8 cellular contexts compared by ENCODE assay signal in genomic region chr1:89286549-89287181, GRCh38. TPM values are rescaled to one million over a fixed set of nuclear protein-coding genes. Genes with fewer than 3 reads are reported as not detected.
A peak's percentile ranks its signal among the peaks of the same experiment; 100 is the strongest.
DNase-seq lines count a peak whose midpoint lies in the region; ATAC-seq and TF ChIP-seq lines count a peak whose summit lies in the region.

No MANE protein-coding gene starts in this region.

- H3K4me3 Mint-ChIP-seq in mesothelial cell of epicardium, result no peak overlapping the region

- CTCF ChIA-PET in PC-3 (lab: Charles Lee), result no interaction called here

- no peak overlapping the region for H3K4me2 ChIP-seq in PC-3 (ENCODE audit: low read length)

- H2AFZ ChIP-seq in PC-3 (ENCODE audit: low read length), result no peak overlapping the region

- no peaks in the 10 kb centered on the region for H3F3A ChIP-seq in PC-3 (ENCODE audit: low read length, unreplicated experiment)

- H3K4me3 ChIP-seq in Peyer's patch (peak overlapping the region in 2 of 4 donors; percentile 5 to 18), psoas muscle (peak overlapping the region; percentile 39), PC-3 (ENCODE audit: low read length) (no peak overlapping the region)

- no peaks in the 10 kb centered on the region for H3K79me2 ChIP-seq in PC-3 (ENCODE audit: low read length)

- H3K36me3 ChIP-seq in Peyer's patch, result no peaks in the 10 kb centered on the region
- no peaks in the 10 kb centered on the region for H3K36me3 ChIP-seq in psoas muscle (ENCODE audit: insufficient read depth in 1 of 2, low read depth in 1 of 2)
- H3K36me3 ChIP-seq in PC-3 (ENCODE audit: low read depth, low read length), result no peaks in the 10 kb centered on the region

- 35 to 53% (median 37%) methylated on average over 3 of the region's 3 CpGs for WGBS in psoas muscle, 3 donors

- peaks cover 1% of the 10 kb centered on the region for H3K4me1 Mint-ChIP-seq in mesothelial cell of epicardium

- TF ChIP-seq POLR2A in Peyer's patch (IDR thresholded peaks at IDR 0.05), result no peak

- H3K9me2 ChIP-seq in PC-3 (replicated peaks; ENCODE audit: low read length), result no peaks in the 10 kb centered on the region

- H3K27ac ChIP-seq in Peyer's patch (peak overlapping the region; percentile 16 to 68 (median 40)), psoas muscle (no peak overlapping the region), PC-3 (ENCODE audit: low read length) (no peak overlapping the region)

- TF ChIP-seq CTCF in Peyer's patch (IDR thresholded peaks at IDR 0.05) (no peak), psoas muscle (IDR thresholded peaks at IDR 0.05) (no peak), mesothelial cell of epicardium (IDR thresholded peaks at IDR 0.05; ENCODE audit: unreplicated experiment) (no peak), PC-3 (conservative IDR thresholded peaks at IDR 0.05; ENCODE audit: low read depth, low read length) (no peak)

- intact Hi-C loops in psoas muscle (cut with DNase I) (no loop called here), PC-3 (cut with micrococcal nuclease) (no loop called here)

- H3K9ac ChIP-seq in PC-3 (ENCODE audit: low read length), result no peak overlapping the region

- H3K9me3 ChIP-seq in Peyer's patch (no peaks in the 10 kb centered on the region), psoas muscle (no peaks in the 10 kb centered on the region), PC-3 (ENCODE audit: low read length) (no peaks in the 10 kb centered on the region)

- H4K20me1 ChIP-seq in PC-3 (ENCODE audit: low read length), result no peaks in the 10 kb centered on the region

- H3K4me1 ChIP-seq in Peyer's patch, result peaks cover 0 to 6% (median 0%) of the 10 kb centered on the region in 4 donors
- H3K4me1 ChIP-seq in psoas muscle, result no peaks in the 10 kb centered on the region
- H3K4me1 ChIP-seq in PC-3 (ENCODE audit: insufficient read depth, low read length), result no peaks in the 10 kb centered on the region

- no peaks in the 10 kb centered on the region for H3K27me3 ChIP-seq in Peyer's patch
- no peaks in the 10 kb centered on the region for H3K27me3 ChIP-seq in psoas muscle (ENCODE audit: insufficient read depth in 3 of 3, low read length in 2 of 3)
- H3K27me3 ChIP-seq in PC-3 (ENCODE audit: low read length), result no peaks in the 10 kb centered on the region

- no peak for DNase-seq in Peyer's patch
- DNase-seq in psoas muscle, result no peak
- no peak for DNase-seq in 8988T
- DNase-seq in mesothelial cell of epicardium (ENCODE audit: low spot score in 2 of 2, unreplicated experiment in 2 of 2), result no peak
- no peak for DNase-seq in PC-3
- DNase-seq in activated CD8-positive, alpha-beta memory T cell treated with anti-CD3 and anti-CD28 coated beads, Interleukin-2, amount 50 U/mL, for 4 hours, result no peak

- no peaks in the 10 kb centered on the region for H3K27me3 Mint-ChIP-seq in mesothelial cell of epicardium (ENCODE audit: low read depth)

- no peaks in the 10 kb centered on the region for H3K36me3 Mint-ChIP-seq in mesothelial cell of epicardium

- no TSS peak for BruUV-seq in PC-3 (replicated peaks; lab: Mats Ljungman, UMichigan)

- POLR2A ChIA-PET in PC-3 (lab: Charles Lee; ENCODE audit: unreplicated experiment), result no interaction called here

- H3K27ac Mint-ChIP-seq in mesothelial cell of epicardium, result no peak overlapping the region

- no peaks in the 10 kb centered on the region for H3K9me3 Mint-ChIP-seq in mesothelial cell of epicardium

- ATAC-seq in GM19023 (IDR thresholded peaks at IDR 0.05; ENCODE audit: unreplicated experiment) (peak; percentile 84), HG02678 (IDR thresholded peaks at IDR 0.05; ENCODE audit: unreplicated experiment) (peak; percentile 96), psoas muscle (no peak), PC-3 (no peak)

RNA-seq across cellular contexts. Expression of gene GBP5, which starts 14.0 kb away (rescaled TPM):
- total RNA-seq in Peyer's patch (10 to 100 TPM in 1 of 4 donors, 1 to 10 TPM in 3; 1.6 to 14.0 (median 3.1) TPM), psoas muscle (under 1 TPM; 0.29 to 0.74 (median 0.49) TPM), mesothelial cell of epicardium (not detected in 3 replicates), PC-3 (2014; rRNA removed) (not detected in 2 replicates)
- under 1 TPM; 0.16 to 0.21 (median 0.18) TPM for polyA plus RNA-seq in psoas muscle

Comparison
In these comparisons a context has a peak if more than half of its experiments do, and no peak if none do; other contexts are left out.
1. ATAC-seq: peak in GM19023 (single experiment) and HG02678 (single experiment); none in psoas muscle (0 of 4) and PC-3 (single experiment).
2. H3K27ac ChIP-seq: peak in Peyer's patch (4 of 4); none in psoas muscle (single experiment) and PC-3 (single experiment).